ENCODE assay signal across 8 cellular contexts in the genomic region with DNA sequence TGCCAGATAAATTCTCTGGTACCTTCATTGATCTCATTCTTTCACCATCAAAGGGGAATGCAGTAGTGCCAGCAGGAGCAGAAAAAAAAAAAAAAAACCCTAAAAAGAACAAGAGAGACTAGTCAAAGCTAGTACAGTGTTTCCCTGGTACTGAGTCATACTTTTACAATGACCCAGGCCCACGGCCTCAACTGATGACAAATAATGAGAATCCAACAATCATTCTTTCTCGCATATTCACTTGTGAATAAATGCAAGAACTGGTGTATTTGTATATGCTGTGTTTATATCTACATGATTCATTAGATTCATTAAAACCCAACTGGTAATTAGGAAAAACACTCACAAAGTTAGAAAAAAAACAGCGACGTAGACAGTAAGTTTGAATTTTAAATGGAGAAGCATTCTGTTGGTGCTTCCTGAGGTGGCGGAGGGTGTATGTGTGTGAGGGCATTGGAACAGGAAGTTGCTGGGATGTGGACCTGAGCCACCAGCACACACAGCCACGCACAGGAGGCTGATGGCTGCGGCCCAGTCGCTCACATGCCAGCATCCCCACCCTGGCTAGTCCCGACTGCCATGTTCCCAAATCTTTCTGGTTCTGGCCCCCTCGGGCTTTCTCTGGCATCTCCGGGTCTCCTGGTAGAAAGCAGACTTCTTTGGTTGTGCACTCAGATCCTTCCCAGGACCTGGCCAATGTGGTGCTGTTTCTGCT.
DNase-seq lines count a peak whose midpoint lies in the region; ATAC-seq and TF ChIP-seq lines count a peak whose summit lies in the region.

No MANE protein-coding gene starts in this region.

- peak overlapping the region; percentile 68 for H3K27ac ChIP-seq in AG04450 (ENCODE audit: low read depth, low read length)
- H3K27ac ChIP-seq in body of pancreas: no peak overlapping the region

- TF ChIP-seq POLR2A in body of pancreas (IDR thresholded peaks at IDR 0.05): no peak

- H3K36me3 Mint-ChIP-seq in activated CD4-positive, alpha-beta memory T cell treated with anti-CD3 and anti-CD28 coated beads for 36 hours: peaks cover 1% of the 10 kb centered on the region

- peaks cover 74% of the 10 kb centered on the region for H3K4me1 Mint-ChIP-seq in activated CD4-positive, alpha-beta memory T cell treated with anti-CD3 and anti-CD28 coated beads for 36 hours (ENCODE audit: low read depth)

- peaks cover 14% of the 10 kb centered on the region for H3K4me1 ChIP-seq in body of pancreas

- intact Hi-C loops in activated CD4-positive, alpha-beta memory T cell treated with anti-CD3 and anti-CD28 coated beads for 36 hours (cut with micrococcal nuclease): loop anchor here (1.0 to 2.0 kb wide), 12 partner anchors 8 to 344 kb away; no protein-coding TSS in a partner anchor
- intact Hi-C loops in body of pancreas (cut with DNase I): no loop called here

- H3K27me3 Mint-ChIP-seq in activated CD4-positive, alpha-beta memory T cell treated with anti-CD3 and anti-CD28 coated beads for 36 hours: no peaks in the 10 kb centered on the region

- peak overlapping the region; percentile 99 for H3K27ac Mint-ChIP-seq in activated CD4-positive, alpha-beta memory T cell treated with anti-CD3 and anti-CD28 coated beads for 36 hours

- CTCF ChIA-PET in AG04450 (lab: Charles Lee): no interaction called here
- CTCF ChIA-PET in activated CD4-positive, alpha-beta memory T cell treated with anti-CD3 and anti-CD28 coated beads for 36 hours (lab: Charles Lee): interaction anchor here (0.9 to 1.9 kb wide), 8 partner anchors 13 to 352 kb away, joined by 3 to 7 read pairs (median 4); no protein-coding TSS in a partner anchor

- no peak overlapping the region for H3K4me3 ChIP-seq in AG04450 (ENCODE audit: low read depth, low read length)
- H3K4me3 ChIP-seq in body of pancreas: no peak overlapping the region

- ATAC-seq in GM19023 (IDR thresholded peaks at IDR 0.05; ENCODE audit: unreplicated experiment): peak; percentile 61
- peak; percentile 76 for ATAC-seq in HG03354 (IDR thresholded peaks at IDR 0.05; ENCODE audit: poor library complexity, severe bottlenecking, unreplicated experiment)
- ATAC-seq in left lobe of liver: peak; percentile 36
- no peak for ATAC-seq in body of pancreas

- DNase-seq in AG04450 (ENCODE audit: low read depth, low spot score) (peak; percentile 44), left lobe of liver (ENCODE audit: low spot score) (no peak), NCI-H2196 treated with DMSO at 0.1 percent for 48 hours (lab: John Stamatoyannopoulos, UW; ENCODE audit: unreplicated experiment) (no peak), body of pancreas (no peak), NCI-H187 treated with DMSO at 0.1 percent for 48 hours (lab: John Stamatoyannopoulos, UW) (no peak)
- DNase-seq in activated CD4-positive, alpha-beta memory T cell treated with anti-CD3 and anti-CD28 coated beads for 36 hours: peak; percentile 78

- TF ChIP-seq CTCF in AG04450 (IDR thresholded peaks at IDR 0.05; ENCODE audit: low read depth, low read length): no peak
- no peak for TF ChIP-seq CTCF in body of pancreas (IDR thresholded peaks at IDR 0.05)

- H3K27me3 ChIP-seq in AG04450 (ENCODE audit: control insufficient read depth, insufficient read depth, low read length) (no peaks in the 10 kb centered on the region), body of pancreas (no peaks in the 10 kb centered on the region)

- no peaks in the 10 kb centered on the region for H3K9me3 Mint-ChIP-seq in activated CD4-positive, alpha-beta memory T cell treated with anti-CD3 and anti-CD28 coated beads for 36 hours

- H3K4me3 Mint-ChIP-seq in activated CD4-positive, alpha-beta memory T cell treated with anti-CD3 and anti-CD28 coated beads for 36 hours: peak overlapping the region; percentile 54

- 77 to 83% methylated on average over 10 to 11 of the region's 11 CpGs for WGBS in body of pancreas, 2 donors

- H3K9me3 ChIP-seq in AG04450 (ENCODE audit: control insufficient read depth, insufficient read depth, low read length) (no peaks in the 10 kb centered on the region; the same call in 1 of the 2 replicates), body of pancreas (no peaks in the 10 kb centered on the region)

- POLR2A ChIA-PET in AG04450 (lab: Yijun Ruan, JAX): interaction anchor here (1.0 kb wide), 1 partner anchor 121 kb away, joined by 5 read pairs; a partner anchor contains a TSS
- POLR2A ChIA-PET in activated CD4-positive, alpha-beta memory T cell treated with anti-CD3 and anti-CD28 coated beads for 36 hours (lab: Charles Lee): interaction anchor here (0.6 to 1.7 kb wide), 13 partner anchors 8 to 284 kb away, joined by 3 to 13 read pairs (median 4); a partner anchor contains a TSS

- no peaks in the 10 kb centered on the region for H3K36me3 ChIP-seq in body of pancreas (replicated peaks in 1 of 2; ENCODE audit: insufficient read depth in 1 of 2, low read depth in 2 of 2)

Comparison
In these comparisons a context has a peak if more than half of its experiments do, and no peak if none do; other contexts are left out.
1. DNase-seq: peak in AG04450 (single experiment) and activated CD4-positive, alpha-beta memory T cell treated with anti-CD3 and anti-CD28 coated beads for 36 hours (single experiment); none in left lobe of liver (single experiment), NCI-H2196 treated with DMSO at 0.1 percent for 48 hours (single experiment), body of pancreas (0 of 4) and NCI-H187 treated with DMSO at 0.1 percent for 48 hours (single experiment).